In the genomic region with DNA sequence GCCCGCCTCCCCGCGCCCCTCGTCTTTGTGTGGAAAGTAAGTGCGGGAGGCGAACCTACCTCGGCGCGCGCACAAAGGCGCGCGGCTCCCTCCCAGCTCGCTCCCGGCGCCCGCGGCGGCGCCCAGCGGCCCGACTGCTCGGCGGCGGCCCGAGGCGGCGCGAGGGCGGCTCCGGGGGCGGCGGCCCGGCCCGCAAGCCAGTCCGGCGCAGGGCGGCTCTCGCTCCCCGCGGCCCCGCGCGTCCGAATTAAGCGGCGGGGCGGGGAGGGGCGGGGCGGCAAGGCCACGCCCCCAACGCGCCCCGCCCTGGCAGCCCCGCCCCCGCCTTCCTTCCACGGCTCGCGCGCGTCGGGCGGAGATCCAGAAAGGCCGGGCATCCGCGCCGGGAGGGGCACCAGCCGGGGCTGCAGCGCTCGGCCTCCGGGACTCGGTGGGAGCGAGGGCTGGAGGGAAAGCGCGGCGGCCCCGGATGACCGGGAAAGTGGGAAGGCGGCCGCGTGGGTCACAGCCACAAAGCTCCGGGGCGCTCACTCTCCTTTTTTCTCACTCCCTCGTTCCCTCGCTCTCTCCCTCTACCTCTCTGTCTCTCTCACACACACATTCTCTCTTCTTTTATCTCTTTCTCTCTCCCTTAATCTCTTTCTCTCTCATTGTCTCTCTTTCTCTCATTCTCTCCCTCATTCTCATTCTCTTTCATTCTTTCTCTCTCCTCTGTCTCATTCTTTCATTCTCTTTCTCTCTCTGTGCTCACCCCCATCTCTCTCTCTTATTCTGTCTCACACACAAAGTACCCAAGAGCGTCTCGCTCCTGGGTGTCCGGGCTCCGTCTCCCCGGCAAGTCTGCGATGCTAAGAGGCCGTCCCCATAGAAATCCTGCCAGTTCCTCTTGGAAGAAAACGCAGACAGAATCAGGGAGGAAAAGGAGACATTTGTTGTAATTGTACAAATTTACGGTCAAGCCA, we compare ENCODE assay signal across 8 cellular contexts.
DNase-seq lines count a peak whose midpoint lies in the region; ATAC-seq, FAIRE-seq and TF ChIP-seq lines count a peak whose summit lies in the region.

No MANE protein-coding gene starts in this region.

- no peaks in the 10 kb centered on the region for H3K27me3 ChIP-seq in IMR-90 (ENCODE audit: control insufficient read depth, insufficient read depth, low read length)
- H3K27me3 ChIP-seq in SU-DHL-6 (ENCODE audit: low read length): no peaks in the 10 kb centered on the region
- H3K27me3 ChIP-seq in left ventricle myocardium inferior (ENCODE audit: low read depth): no peaks in the 10 kb centered on the region

- H4K8ac ChIP-seq in IMR-90 (ENCODE audit: low read depth in 2 of 2, low read length in 2 of 2): peak overlapping the region; percentile 62 to 73

- H4K91ac ChIP-seq in IMR-90 (ENCODE audit: insufficient read depth, low read depth, low read length): peak overlapping the region; percentile 78

- H3K18ac ChIP-seq in IMR-90 (ENCODE audit: low read depth, low read length): peak overlapping the region; percentile 79

- DNase-seq in D721Med (ENCODE audit: insufficient read length, low spot score) (peak; percentile 33), IMR-90 (peak; percentile 70), amniotic stem cell (lab: John Stamatoyannopoulos, UW) (peak; percentile 74), left ventricle myocardium inferior (peak; percentile 84), posterior cingulate gyrus (peak; percentile 73 to 97 (median 79))

- in situ Hi-C loops in IMR-90 (cut with MboI; ENCODE audit: low sequenced_read_pairs): no loop called here

- H3K9me3 ChIP-seq in IMR-90 (ENCODE audit: control insufficient read depth, insufficient read depth, low read length): no peaks in the 10 kb centered on the region
- no peaks in the 10 kb centered on the region for H3K9me3 ChIP-seq in SU-DHL-6 (ENCODE audit: insufficient read depth, low read length)
- H3K9me3 ChIP-seq in left ventricle myocardium inferior (replicated peaks): peaks cover 5% of the 10 kb centered on the region

- peaks cover 9% of the 10 kb centered on the region for H3K4me1 ChIP-seq in IMR-90 (ENCODE audit: control insufficient read depth, insufficient read depth, low read length)
- H3K4me1 ChIP-seq in left ventricle myocardium inferior: peaks cover 25% of the 10 kb centered on the region
- no peaks in the 10 kb centered on the region for H3K4me1 ChIP-seq in urinary bladder (ENCODE audit: insufficient read depth)

- H3K9ac ChIP-seq in IMR-90 (ENCODE audit: low read depth, low read length): peak overlapping the region; percentile 88
- H3K9ac ChIP-seq in SU-DHL-6 (ENCODE audit: low read length): peak overlapping the region; percentile 81

- peak overlapping the region; percentile 83; the same call in 1 of the 2 replicates for H2BK20ac ChIP-seq in IMR-90 (ENCODE audit: low read depth, low read length)

- H4K5ac ChIP-seq in IMR-90 (ENCODE audit: low read depth, low read length): peak overlapping the region; percentile 52; the same call in 1 of the 2 replicates

- CTCF ChIA-PET in IMR-90 (lab: Yijun Ruan, JAX): interaction anchor here (1.9 kb wide), 1 partner anchor 219 kb away, joined by 6 read pairs; no protein-coding TSS in a partner anchor

- no peak for FAIRE-seq in D721Med (lab: Jason Lieb, UNC)

- TF ChIP-seq POLR2A in IMR-90 (IDR thresholded peaks at IDR 0.05; ENCODE audit: low read depth, low read length): peak; percentile 53

- H3K79me2 ChIP-seq in SU-DHL-6 (ENCODE audit: insufficient read depth, low read length): peaks cover 42% of the 10 kb centered on the region

- WGBS in IMR-90 (ENCODE audit: extremely low coverage in 2 of 2, insufficient read length in 1 of 2), 2 experiments: 0% methylated on average over 18 of the region's 94 CpGs; no CpG with 5 or more reads in 1 of the 2 experiments
- WGBS in urinary bladder: under 1% methylated on average over 82 of the region's 94 CpGs

- H2AK9ac ChIP-seq in IMR-90 (replicated peaks; ENCODE audit: low read depth, low read length, poor library complexity): peak overlapping the region; percentile 52

- H3K4ac ChIP-seq in IMR-90 (ENCODE audit: low read depth, low read length): peak overlapping the region; percentile 79

- H2AFZ ChIP-seq in IMR-90 (replicated peaks; ENCODE audit: low read length, poor library complexity): peak overlapping the region; percentile 91
- H2AFZ ChIP-seq in SU-DHL-6 (ENCODE audit: low read depth, low read length, severe bottlenecking): peak overlapping the region; percentile 38

- peaks cover 16% of the 10 kb centered on the region for H3K36me3 ChIP-seq in IMR-90 (ENCODE audit: control insufficient read depth, insufficient read depth, low read length)
- peaks cover 16% of the 10 kb centered on the region for H3K36me3 ChIP-seq in SU-DHL-6 (ENCODE audit: low read length)
- no peaks in the 10 kb centered on the region for H3K36me3 ChIP-seq in left ventricle myocardium inferior
- H3K36me3 ChIP-seq in urinary bladder (ENCODE audit: insufficient read depth): no peaks in the 10 kb centered on the region

- no peaks in the 10 kb centered on the region for H3K9me2 ChIP-seq in SU-DHL-6 (replicated peaks; ENCODE audit: insufficient read depth, low read length)

- H4K20me1 ChIP-seq in IMR-90 (ENCODE audit: insufficient read depth, low read length): peaks cover 39% of the 10 kb centered on the region
- peaks cover under 1% of the 10 kb centered on the region; the same call in 1 of the 2 replicates for H4K20me1 ChIP-seq in SU-DHL-6 (ENCODE audit: low read depth, low read length)

- H3K4me2 ChIP-seq in IMR-90 (ENCODE audit: low read depth, low read length): peak overlapping the region; percentile 92
- peak overlapping the region; percentile 94 for H3K4me2 ChIP-seq in SU-DHL-6 (ENCODE audit: low read depth, low read length, poor library complexity, severe bottlenecking)

- H3K23ac ChIP-seq in IMR-90 (ENCODE audit: low read depth, low read length): peak overlapping the region; percentile 99

- TF ChIP-seq RAD21 in IMR-90 (IDR thresholded peaks at IDR 0.05; ENCODE audit: low read length): no peak

- peak overlapping the region; percentile 34 for H2BK5ac ChIP-seq in IMR-90 (ENCODE audit: low read depth, low read length, poor library complexity, severe bottlenecking)

- POLR2A ChIA-PET in IMR-90 (lab: Charles Lee; ENCODE audit: unreplicated experiment): interaction anchor here (0.6 kb wide), 1 partner anchor 34 kb away, joined by 9 read pairs; no protein-coding TSS in a partner anchor

- ATAC-seq in GM21423 (IDR thresholded peaks at IDR 0.05; ENCODE audit: unreplicated experiment): peak; percentile 43
- ATAC-seq in IMR-90 (ENCODE audit: low read depth): peak; percentile 92

- H2AK5ac ChIP-seq in IMR-90 (ENCODE audit: low read depth, low read length): peak overlapping the region; percentile 49

- H3K56ac ChIP-seq in IMR-90 (ENCODE audit: extremely low read depth, insufficient read depth, low read length): peak overlapping the region; percentile 58

- BruUV-seq in IMR-90 (replicated peaks; lab: Mats Ljungman, UMichigan): TSS peak; percentile 98

- peak overlapping the region; percentile 57; the same call in 2 of the 3 replicates for H2BK15ac ChIP-seq in IMR-90 (ENCODE audit: low read depth, low read length)

- peak overlapping the region; percentile 94 for H3K14ac ChIP-seq in IMR-90 (replicated peaks; ENCODE audit: low read depth, low read length)

- intact Hi-C loops in IMR-90 (cut with micrococcal nuclease): loop anchor here (5.0 kb wide), 2 partner anchors 107 to 233 kb away; a partner anchor contains a TSS
- intact Hi-C loops in left ventricle myocardium inferior (cut with micrococcal nuclease): loop anchor here (10.0 kb wide), 1 partner anchor 150 kb away; no protein-coding TSS in a partner anchor
- intact Hi-C loops in posterior cingulate gyrus (cut with DNase I): loop anchor here (5.0 kb wide), 3 partner anchors 37 to 273 kb away; a partner anchor contains a TSS

- peaks cover 0 to 51% of the 10 kb centered on the region in 2 experiments; a peak in 2 of 4 replicates for H3K79me1 ChIP-seq in IMR-90 (ENCODE audit: low read depth in 1 of 2, low read length in 2 of 2)

- peak overlapping the region; percentile 90 for H2BK120ac ChIP-seq in IMR-90 (ENCODE audit: low read depth, low read length)

- H3K27ac ChIP-seq in IMR-90 (ENCODE audit: insufficient read depth, low read length) (peak overlapping the region; percentile 70), SU-DHL-6 (ENCODE audit: low read depth, low read length) (peak overlapping the region; percentile 10; the same call in 1 of the 2 replicates), left ventricle myocardium inferior (replicated peaks) (peak overlapping the region; percentile 57), urinary bladder (ENCODE audit: low read depth) (peak overlapping the region; percentile 79)

- no peak for TF ChIP-seq CTCF in D721Med (IDR thresholded peaks at IDR 0.05; ENCODE audit: insufficient read depth, missing control alignments)
- TF ChIP-seq CTCF in IMR-90 (conservative IDR thresholded peaks at IDR 0.05; ENCODE audit: low read depth, low read length): no peak
- no peak for TF ChIP-seq CTCF in SU-DHL-6 (IDR thresholded peaks at IDR 0.05; ENCODE audit: insufficient read depth, low read length, poor library complexity, severe bottlenecking)
- no peak for TF ChIP-seq CTCF in left ventricle myocardium inferior (IDR thresholded peaks at IDR 0.05; ENCODE audit: borderline replicate concordance)

- peaks cover 13% of the 10 kb centered on the region; the same call in 1 of the 2 replicates for H3F3A ChIP-seq in SU-DHL-6 (ENCODE audit: insufficient read depth)

- dilution Hi-C loops in IMR-90 (cut with HindIII; ENCODE audit: low sequenced_read_pairs, unreplicated experiment): no loop called here

- H3K4me3 ChIP-seq in IMR-90 (ENCODE audit: insufficient read depth, low read depth, low read length) (peak overlapping the region; percentile 99), SU-DHL-6 (ENCODE audit: insufficient read depth, low read length, poor library complexity, severe bottlenecking) (peak overlapping the region; percentile 50), left ventricle myocardium inferior (peak overlapping the region; percentile 69), urinary bladder (ENCODE audit: low read depth, low read length) (peak overlapping the region; percentile 94)

- peaks cover 23% of the 10 kb centered on the region for H3K9me1 ChIP-seq in IMR-90 (ENCODE audit: insufficient read depth, low read length)

TF ChIP-seq in IMR-90, 13 proteins besides CTCF, POLR2A, EP300 and RAD21 (continues in another document):
- TF ChIP-seq MAZ (IDR thresholded peaks at IDR 0.05; ENCODE audit: borderline replicate concordance, low read depth, low read length): peak; percentile 79; the same call in 1 of the 2 replicates
- TF ChIP-seq NFE2L2 (IDR thresholded peaks at IDR 0.05; ENCODE audit: low read depth, low read length): no peak
- TF ChIP-seq, protein P1, sequence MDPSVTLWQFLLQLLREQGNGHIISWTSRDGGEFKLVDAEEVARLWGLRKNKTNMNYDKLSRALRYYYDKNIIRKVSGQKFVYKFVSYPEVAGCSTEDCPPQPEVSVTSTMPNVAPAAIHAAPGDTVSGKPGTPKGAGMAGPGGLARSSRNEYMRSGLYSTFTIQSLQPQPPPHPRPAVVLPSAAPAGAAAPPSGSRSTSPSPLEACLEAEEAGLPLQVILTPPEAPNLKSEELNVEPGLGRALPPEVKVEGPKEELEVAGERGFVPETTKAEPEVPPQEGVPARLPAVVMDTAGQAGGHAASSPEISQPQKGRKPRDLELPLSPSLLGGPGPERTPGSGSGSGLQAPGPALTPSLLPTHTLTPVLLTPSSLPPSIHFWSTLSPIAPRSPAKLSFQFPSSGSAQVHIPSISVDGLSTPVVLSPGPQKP (IDR thresholded peaks at IDR 0.05; ENCODE audit: borderline replicate concordance, low read depth, low read length): no peak

Comparison
In these comparisons a context has a peak if more than half of its experiments do, and no peak if none do; other contexts are left out.
1. Peak in every context shown above with its lines: DNase-seq, ATAC-seq, H3K4me3 ChIP-seq and H3K27ac ChIP-seq.
2. DNase-seq: peak in every context shown above with its lines; median percentile 84 in left ventricle myocardium inferior; 79 in posterior cingulate gyrus; 74 in amniotic stem cell; 70 in IMR-90; 33 in D721Med.
3. H3K27ac ChIP-seq: peak in every context shown above with its lines; median percentile 79 in urinary bladder; 70 in IMR-90; 57 in left ventricle myocardium inferior; 10 in SU-DHL-6.